ENCODE assay signal across 10 cellular contexts in genomic region chr16:55622930-55623561, GRCh38. TPM values are rescaled to one million over a fixed set of nuclear protein-coding genes. Genes with fewer than 3 reads are reported as not detected.
DNase-seq lines count a peak whose midpoint lies in the region; ATAC-seq and TF ChIP-seq lines count a peak whose summit lies in the region.
"Had no signal": no experiment of that assay in that cellular context is flagged by ENCODE, and none has a peak within 500 bp of the region (broad histone marks: within the 10 kb centered on the region; RNA-seq: fewer than 3 reads in every experiment).

No MANE protein-coding gene starts in this region.

- no TSS peak for BruUV-seq in PC-3 (replicated peaks; lab: Mats Ljungman, UMichigan)

- H3K4me2 ChIP-seq in PC-3 (ENCODE audit: low read length): no peak overlapping the region

- CTCF ChIA-PET in PC-3 (lab: Charles Lee): no interaction called here

- H3K27ac ChIP-seq in PC-3 (ENCODE audit: low read length): no peak overlapping the region

- no peaks in the 10 kb centered on the region for H3F3A ChIP-seq in PC-3 (ENCODE audit: low read length, unreplicated experiment)

- no peaks in the 10 kb centered on the region for H3K9me3 ChIP-seq in PC-3 (ENCODE audit: low read length)

- TF ChIP-seq CTCF in PC-3 (conservative IDR thresholded peaks at IDR 0.05; ENCODE audit: low read depth, low read length) (peak; percentile 35; the same call in 1 of the 2 replicates), retinal pigment epithelial cell (conservative IDR thresholded peaks at IDR 0.05; ENCODE audit: low read depth, low read length) (peak; percentile 34)

- no peak for ATAC-seq in PC-3
- peak; percentile 73 for ATAC-seq in esophagus mucosa

- H3K4me3 ChIP-seq in PC-3 (ENCODE audit: low read length) (no peak overlapping the region), retinal pigment epithelial cell (ENCODE audit: low read length) (no peak overlapping the region)

- no peaks in the 10 kb centered on the region for H3K27me3 ChIP-seq in PC-3 (ENCODE audit: low read length)

- H3K9me2 ChIP-seq in PC-3 (replicated peaks; ENCODE audit: low read length): no peaks in the 10 kb centered on the region

- intact Hi-C loops in PC-3 (cut with micrococcal nuclease): no loop called here

- POLR2A ChIA-PET in PC-3 (lab: Charles Lee; ENCODE audit: unreplicated experiment): no interaction called here

- no peaks in the 10 kb centered on the region for H3K79me2 ChIP-seq in PC-3 (ENCODE audit: low read length)

- H3K9ac ChIP-seq in PC-3 (ENCODE audit: low read length): no peak overlapping the region

- H3K36me3 ChIP-seq in PC-3 (ENCODE audit: low read depth, low read length): no peaks in the 10 kb centered on the region

- no peak overlapping the region for H2AFZ ChIP-seq in PC-3 (ENCODE audit: low read length)

- DNase-seq in NCI-H1417 (lab: John Stamatoyannopoulos, UW): peak in 2 of 3 experiments; percentile 3 to 19
- DNase-seq in NCI-H1417 treated with DMSO at 0.1 percent for 48 hours (lab: John Stamatoyannopoulos, UW): no peak
- peak; percentile 7 for DNase-seq in PC-3
- no peak for DNase-seq in retinal pigment epithelial cell (ENCODE audit: low read depth)
- DNase-seq in NOMO-1 (lab: John Stamatoyannopoulos, UW; ENCODE audit: unreplicated experiment in 2 of 2): no peak
- DNase-seq in amygdala (lab: John Stamatoyannopoulos, UW): no peak
- DNase-seq in D341Med (ENCODE audit: low spot score): no peak
- DNase-seq: immature natural killer cell had no signal

- no peaks in the 10 kb centered on the region for H3K4me1 ChIP-seq in PC-3 (ENCODE audit: insufficient read depth, low read length)

- no peaks in the 10 kb centered on the region for H4K20me1 ChIP-seq in PC-3 (ENCODE audit: low read length)

RNA-seq across cellular contexts. Expression of gene SLC6A2, which starts 32.7 kb away (rescaled TPM):
- total RNA-seq in PC-3 (2014; rRNA removed) (not detected in 2 replicates), esophagus mucosa (not detected)
- total RNA-seq: pulmonary artery endothelial cell had no signal

RNA-seq across cellular contexts. Expression of gene CAPNS2, which starts 56.6 kb away (rescaled TPM):
- total RNA-seq in PC-3 (2014; rRNA removed) (0.26 TPM in 1 of 2 replicates, not detected in the other), esophagus mucosa (28.0 TPM)

Comparison
In these comparisons a context has a peak if more than half of its experiments do, and no peak if none do; other contexts are left out.
1. DNase-seq: peak in NCI-H1417 (2 of 3) and PC-3 (single experiment); none in NCI-H1417 treated with DMSO at 0.1 percent for 48 hours (single experiment), retinal pigment epithelial cell (single experiment), NOMO-1 (0 of 2), amygdala (0 of 56) and D341Med (single experiment).
2. RNA of gene CAPNS2, which starts 56.6 kb away (total RNA-seq): 28.0 TPM in esophagus mucosa (single experiment); 0.26 TPM in PC-3; every median in the first group is over 10 times any median in the second.